ENCODE assay signal across 8 cellular contexts in genomic region chr2:206085742-206086445, GRCh38. TPM values are rescaled to one million over a fixed set of nuclear protein-coding genes. Genes with fewer than 3 reads are reported as not detected.
DNase-seq lines count a peak whose midpoint lies in the region; ATAC-seq and TF ChIP-seq lines count a peak whose summit lies in the region.

A gene with protein sequence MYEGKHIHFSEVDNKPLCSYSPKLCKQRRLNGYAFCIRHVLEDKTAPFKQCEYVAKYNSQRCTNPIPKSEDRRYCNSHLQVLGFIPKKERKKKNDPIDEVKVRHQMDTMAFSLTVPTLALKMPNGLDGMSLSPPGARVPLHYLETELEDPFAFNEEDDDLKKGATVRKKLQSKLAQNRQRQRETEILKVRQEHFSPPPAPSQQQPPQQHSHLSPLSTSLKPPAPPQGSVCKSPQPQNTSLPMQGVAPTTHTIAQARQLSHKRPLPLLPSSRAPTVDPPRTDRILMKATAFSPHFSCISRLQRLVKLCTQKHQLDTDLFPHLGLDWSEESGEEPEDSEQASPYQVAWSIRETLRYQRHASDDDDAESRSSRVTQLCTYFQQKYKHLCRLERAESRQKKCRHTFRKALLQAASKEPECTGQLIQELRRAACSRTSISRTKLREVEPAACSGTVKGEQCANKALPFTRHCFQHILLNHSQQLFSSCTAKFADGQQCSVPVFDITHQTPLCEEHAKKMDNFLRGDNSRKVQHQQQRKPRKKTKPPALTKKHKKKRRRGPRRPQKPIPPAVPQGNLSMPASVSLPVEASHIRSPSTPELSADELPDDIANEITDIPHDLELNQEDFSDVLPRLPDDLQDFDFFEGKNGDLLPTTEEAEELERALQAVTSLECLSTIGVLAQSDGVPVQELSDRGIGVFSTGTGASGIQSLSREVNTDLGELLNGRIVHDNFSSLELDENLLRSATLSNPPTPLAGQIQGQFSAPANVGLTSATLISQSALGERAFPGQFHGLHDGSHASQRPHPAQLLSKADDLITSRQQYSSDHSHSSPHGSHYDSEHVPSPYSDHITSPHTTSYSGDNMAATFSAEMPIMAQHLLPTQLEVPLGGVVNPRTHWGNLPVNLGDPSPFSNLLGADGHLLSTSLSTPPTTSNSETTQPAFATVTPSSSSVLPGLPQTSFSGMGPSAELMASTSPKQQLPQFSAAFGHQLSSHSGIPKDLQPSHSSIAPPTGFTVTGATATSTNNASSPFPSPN (minus strand): TSS chr2:206086174. CDS start chr2:206063016, 23,158 bp downstream.

- H3K27me3 Mint-ChIP-seq in nephron progenitor cell (ENCODE audit: low read depth, poor library complexity) = peaks cover 8% of the 10 kb centered on the region
- no peaks in the 10 kb centered on the region for H3K27me3 Mint-ChIP-seq in stimulated activated naive CD8-positive, alpha-beta T cell treated with anti-CD3 and anti-CD28 coated beads, Interleukin-15, amount 100 ng/mL, for 72 hours

- H2AFZ ChIP-seq in DND-41 (ENCODE audit: low read depth, low read length) = peak within 1 kb of the TSS; percentile 99

- TF ChIP-seq CTCF in DND-41 (IDR thresholded peaks at IDR 0.05; ENCODE audit: borderline replicate concordance, extremely low read depth, low read length, poor library complexity, severe bottlenecking) (peak; percentile 73), fibroblast of pulmonary artery (IDR thresholded peaks at IDR 0.05; ENCODE audit: low read length, missing control alignments) (peak; percentile 57), nephron progenitor cell (IDR thresholded peaks at IDR 0.05) (peak; percentile 48)

- peaks cover 3% of the 10 kb centered on the region; the same call in 1 of the 2 replicates for H3K36me3 ChIP-seq in DND-41 (ENCODE audit: insufficient read depth, low read length)

- peaks cover 17% of the 10 kb centered on the region for H3K36me3 Mint-ChIP-seq in nephron progenitor cell (ENCODE audit: low read depth)

- no peaks in the 10 kb centered on the region; the same call in 1 of the 2 replicates for H4K20me1 ChIP-seq in DND-41 (ENCODE audit: insufficient read depth, low read length)

- H3K4me3 ChIP-seq in DND-41 (ENCODE audit: low read depth in 1 of 2, low read length in 2 of 2) (peak within 1 kb of the TSS; percentile 83 to 98), fibroblast of pulmonary artery (replicated peaks; ENCODE audit: low read depth, low read length) (peak within 1 kb of the TSS; percentile 69)

- in situ Hi-C loops in KBM-7 (cut with MboI; ENCODE audit: low pct_unique_long_range_greater_than_20kb, low sequenced_read_pairs) = no loop called here

- no peaks in the 10 kb centered on the region for H3K9me3 ChIP-seq in DND-41 (ENCODE audit: insufficient read depth, low read length, severe bottlenecking)

- peak within 1 kb of the TSS; percentile 99 for H3K27ac Mint-ChIP-seq in nephron progenitor cell
- H3K27ac Mint-ChIP-seq in stimulated activated naive CD8-positive, alpha-beta T cell treated with anti-CD3 and anti-CD28 coated beads, Interleukin-15, amount 100 ng/mL, for 72 hours = peak within 1 kb of the TSS; percentile 100

- H3K4me3 Mint-ChIP-seq in nephron progenitor cell = peak within 1 kb of the TSS; percentile 99
- H3K4me3 Mint-ChIP-seq in stimulated activated naive CD8-positive, alpha-beta T cell treated with anti-CD3 and anti-CD28 coated beads, Interleukin-15, amount 100 ng/mL, for 72 hours = peak within 1 kb of the TSS; percentile 99

- peaks cover 36% of the 10 kb centered on the region for H3K4me1 ChIP-seq in DND-41 (ENCODE audit: insufficient read depth, low read length)

- H3K9ac ChIP-seq in DND-41 (ENCODE audit: low read depth, low read length) = peak within 1 kb of the TSS; percentile 99

- peaks cover 3% of the 10 kb centered on the region for H3K9me3 Mint-ChIP-seq in nephron progenitor cell
- H3K9me3 Mint-ChIP-seq in stimulated activated naive CD8-positive, alpha-beta T cell treated with anti-CD3 and anti-CD28 coated beads, Interleukin-15, amount 100 ng/mL, for 72 hours = no peaks in the 10 kb centered on the region

- no peaks in the 10 kb centered on the region for H3K27me3 ChIP-seq in DND-41 (ENCODE audit: insufficient read depth, low read length, poor library complexity)

- H3K4me1 Mint-ChIP-seq in nephron progenitor cell = peaks cover 37% of the 10 kb centered on the region
- H3K4me1 Mint-ChIP-seq in stimulated activated naive CD8-positive, alpha-beta T cell treated with anti-CD3 and anti-CD28 coated beads, Interleukin-15, amount 100 ng/mL, for 72 hours = peaks cover 34% of the 10 kb centered on the region

- peak within 1 kb of the TSS; percentile 100 for H3K27ac ChIP-seq in DND-41 (ENCODE audit: low read length)

- peaks cover 77% of the 10 kb centered on the region for H3K79me2 ChIP-seq in DND-41 (ENCODE audit: insufficient read depth, low read length)

- DNase-seq in DND-41 (peak; percentile 83), KBM-7 (peak; percentile 91), RPMI7951 (ENCODE audit: low read depth) (peak; percentile 86), fibroblast of pulmonary artery (ENCODE audit: low read depth) (peak; percentile 89), nephron progenitor cell (peak; percentile 68)
- DNase-seq in activated T-helper 1 cell treated with anti-CD3 and anti-CD28 coated beads, Interleukin-2, amount 50 U/mL, for 16 hours (ENCODE audit: low read depth in 1 of 2, low spot score in 1 of 2) = peak; percentile 58 to 63
- DNase-seq in stimulated activated naive CD8-positive, alpha-beta T cell treated with anti-CD3 and anti-CD28 coated beads, Interleukin-15, amount 100 ng/mL, for 72 hours = peak; percentile 82 to 87

- peak within 1 kb of the TSS; percentile 94 for H3K4me2 ChIP-seq in DND-41 (ENCODE audit: insufficient read depth, low read length)

- ATAC-seq in DND-41 (ENCODE audit: insufficient read depth, low read depth) (peak; percentile 90), GM21717 (IDR thresholded peaks at IDR 0.05; ENCODE audit: unreplicated experiment) (peak; percentile 88)
- ATAC-seq in stimulated activated naive CD8-positive, alpha-beta T cell treated with anti-CD3 and anti-CD28 coated beads, Interleukin-15, amount 100 ng/mL, for 72 hours = peak; percentile 95

RNA-seq across cellular contexts. Expression of the gene that starts here (rescaled TPM):
- total RNA-seq in RPMI7951 (2014; rRNA removed; shearing (Covaris generic)) = 5.0 and 5.3 TPM in 2 replicates

Comparison
In these comparisons a context has a peak if more than half of its experiments do, and no peak if none do; other contexts are left out.
1. Peak in every context shown above with its lines: DNase-seq, ATAC-seq, H3K4me3 ChIP-seq and H3K27ac ChIP-seq.